ENCODE assay signal across 1 cellular context in the genomic region with DNA sequence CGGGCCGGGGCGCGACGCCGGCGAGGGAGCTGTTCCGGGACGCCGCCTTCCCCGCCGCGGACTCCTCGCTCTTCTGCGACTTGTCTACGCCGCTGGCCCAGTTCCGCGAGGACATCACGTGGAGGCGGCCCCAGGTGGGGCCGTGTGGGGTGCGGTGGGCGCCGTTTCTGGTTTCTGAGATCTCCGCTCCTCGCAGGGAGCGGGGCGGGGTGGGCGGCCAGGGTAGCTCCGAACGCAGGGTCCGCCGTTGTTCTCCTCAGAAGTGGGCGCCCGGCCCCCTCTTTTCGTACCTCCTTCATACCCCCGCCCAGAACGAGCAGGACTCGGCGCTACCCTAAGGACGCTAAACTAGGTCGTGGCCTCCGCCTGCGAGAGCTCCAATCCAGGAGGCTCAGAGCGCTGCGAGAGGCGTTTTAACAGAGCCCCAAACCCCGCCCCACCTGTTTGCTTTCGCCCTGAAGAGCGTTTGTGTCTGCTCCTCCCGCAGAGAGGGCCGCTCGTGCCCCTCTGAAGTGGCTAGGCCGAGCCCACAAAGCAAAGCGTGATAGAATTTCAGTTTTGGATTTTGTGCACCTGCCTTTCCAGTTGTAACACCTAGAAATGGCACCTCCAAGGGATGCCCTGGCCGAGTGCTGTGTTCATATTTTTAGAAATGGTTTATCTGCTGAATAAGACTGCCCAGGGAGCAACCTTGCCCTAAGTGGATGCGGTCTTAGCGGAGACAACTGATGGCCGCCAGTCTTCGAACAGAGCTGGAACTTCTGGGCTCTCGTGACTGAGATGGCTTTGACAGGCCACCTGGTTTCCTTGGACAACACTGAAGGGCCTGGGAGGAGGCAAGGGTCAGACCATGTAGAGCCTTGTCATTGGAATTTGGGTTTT.
A peak's percentile ranks its signal among the peaks of the same experiment; 100 is the strongest.
TF ChIP-seq lines count a peak whose summit lies in the region.

No MANE protein-coding gene starts in this region.

TF ChIP-seq in HepG2, 621 proteins besides CTCF, POLR2A, EP300 and RAD21 (continued from another document and continues in another):
- TF ChIP-seq, protein P1, sequence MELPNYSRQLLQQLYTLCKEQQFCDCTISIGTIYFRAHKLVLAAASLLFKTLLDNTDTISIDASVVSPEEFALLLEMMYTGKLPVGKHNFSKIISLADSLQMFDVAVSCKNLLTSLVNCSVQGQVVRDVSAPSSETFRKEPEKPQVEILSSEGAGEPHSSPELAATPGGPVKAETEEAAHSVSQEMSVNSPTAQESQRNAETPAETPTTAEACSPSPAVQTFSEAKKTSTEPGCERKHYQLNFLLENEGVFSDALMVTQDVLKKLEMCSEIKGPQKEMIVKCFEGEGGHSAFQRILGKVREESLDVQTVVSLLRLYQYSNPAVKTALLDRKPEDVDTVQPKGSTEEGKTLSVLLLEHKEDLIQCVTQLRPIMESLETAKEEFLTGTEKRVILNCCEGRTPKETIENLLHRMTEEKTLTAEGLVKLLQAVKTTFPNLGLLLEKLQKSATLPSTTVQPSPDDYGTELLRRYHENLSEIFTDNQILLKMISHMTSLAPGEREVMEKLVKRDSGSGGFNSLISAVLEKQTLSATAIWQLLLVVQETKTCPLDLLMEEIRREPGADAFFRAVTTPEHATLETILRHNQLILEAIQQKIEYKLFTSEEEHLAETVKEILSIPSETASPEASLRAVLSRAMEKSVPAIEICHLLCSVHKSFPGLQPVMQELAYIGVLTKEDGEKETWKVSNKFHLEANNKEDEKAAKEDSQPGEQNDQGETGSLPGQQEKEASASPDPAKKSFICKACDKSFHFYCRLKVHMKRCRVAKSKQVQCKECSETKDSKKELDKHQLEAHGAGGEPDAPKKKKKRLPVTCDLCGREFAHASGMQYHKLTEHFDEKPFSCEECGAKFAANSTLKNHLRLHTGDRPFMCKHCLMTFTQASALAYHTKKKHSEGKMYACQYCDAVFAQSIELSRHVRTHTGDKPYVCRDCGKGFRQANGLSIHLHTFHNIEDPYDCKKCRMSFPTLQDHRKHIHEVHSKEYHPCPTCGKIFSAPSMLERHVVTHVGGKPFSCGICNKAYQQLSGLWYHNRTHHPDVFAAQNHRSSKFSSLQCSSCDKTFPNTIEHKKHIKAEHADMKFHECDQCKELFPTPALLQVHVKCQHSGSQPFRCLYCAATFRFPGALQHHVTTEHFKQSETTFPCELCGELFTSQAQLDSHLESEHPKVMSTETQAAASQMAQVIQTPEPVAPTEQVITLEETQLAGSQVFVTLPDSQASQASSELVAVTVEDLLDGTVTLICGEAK (IDR thresholded peaks at IDR 0.05), result no peak
- TF ChIP-seq, protein P1 (CRISPR knock-in tag; IDR thresholded peaks at IDR 0.05), result peak; percentile 49
- TF ChIP-seq, protein P2, sequence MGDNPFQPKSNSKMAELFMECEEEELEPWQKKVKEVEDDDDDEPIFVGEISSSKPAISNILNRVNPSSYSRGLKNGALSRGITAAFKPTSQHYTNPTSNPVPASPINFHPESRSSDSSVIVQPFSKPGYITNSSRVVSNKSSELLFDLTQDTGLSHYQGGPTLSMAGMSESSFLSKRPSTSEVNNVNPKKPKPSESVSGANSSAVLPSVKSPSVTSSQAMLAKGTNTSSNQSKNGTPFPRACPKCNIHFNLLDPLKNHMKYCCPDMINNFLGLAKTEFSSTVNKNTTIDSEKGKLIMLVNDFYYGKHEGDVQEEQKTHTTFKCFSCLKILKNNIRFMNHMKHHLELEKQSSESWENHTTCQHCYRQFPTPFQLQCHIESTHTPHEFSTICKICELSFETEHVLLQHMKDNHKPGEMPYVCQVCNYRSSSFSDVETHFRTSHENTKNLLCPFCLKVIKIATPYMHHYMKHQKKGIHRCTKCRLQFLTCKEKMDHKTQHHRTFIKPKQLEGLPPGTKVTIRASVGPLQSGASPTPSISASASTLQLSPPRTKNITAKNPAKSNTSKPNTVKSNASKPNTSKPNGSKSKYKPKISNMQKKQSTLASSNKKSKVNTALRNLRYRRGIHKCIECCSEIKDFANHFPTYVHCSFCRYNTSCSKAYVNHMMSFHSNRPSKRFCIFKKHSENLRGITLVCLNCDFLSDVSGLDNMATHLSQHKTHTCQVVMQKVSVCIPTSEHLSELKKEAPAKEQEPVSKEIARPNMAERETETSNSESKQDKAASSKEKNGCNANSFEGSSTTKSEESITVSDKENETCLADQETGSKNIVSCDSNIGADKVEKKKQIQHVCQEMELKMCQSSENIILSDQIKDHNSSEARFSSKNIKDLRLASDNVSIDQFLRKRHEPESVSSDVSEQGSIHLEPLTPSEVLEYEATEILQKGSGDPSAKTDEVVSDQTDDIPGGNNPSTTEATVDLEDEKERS (CRISPR knock-in tag; IDR thresholded peaks at IDR 0.05), result 0 out of 2 replicates have a peak, but pooled peaks have one; percentile 1
- TF ChIP-seq ZBTB3 (CRISPR knock-in tag; IDR thresholded peaks at IDR 0.05; ENCODE audit: borderline replicate concordance, low read depth) (0 out of 2 replicates have a peak, but pooled peaks have one; percentile 70), CBFB (CRISPR knock-in tag; IDR thresholded peaks at IDR 0.05) (peak; percentile 19; the same call in 1 of the 2 replicates), LCORL (IDR thresholded peaks at IDR 0.05) (no peak), LCORL (CRISPR knock-in tag; IDR thresholded peaks at IDR 0.05) (no peak; the same call in 1 of the 2 replicates), ZNF33B (CRISPR knock-in tag; IDR thresholded peaks at IDR 0.05) (no peak), ZNF556 (CRISPR knock-in tag; IDR thresholded peaks at IDR 0.05; ENCODE audit: borderline replicate concordance) (0 out of 2 replicates have a peak, but pooled peaks have one; percentile 5), ATF7 (IDR thresholded peaks at IDR 0.05) (no peak), ATF7 (CRISPR knock-in tag; IDR thresholded peaks at IDR 0.05) (peak; percentile 49; the same call in 1 of the 2 replicates), ZSCAN25 (CRISPR knock-in tag; IDR thresholded peaks at IDR 0.05) (no peak; the same call in 1 of the 2 replicates), EED (CRISPR knock-in tag; IDR thresholded peaks at IDR 0.05) (peak; percentile 25; the same call in 1 of the 2 replicates), ZNF383 (CRISPR knock-in tag; IDR thresholded peaks at IDR 0.05; ENCODE audit: borderline replicate concordance) (no peak), RXRA (CRISPR knock-in tag; IDR thresholded peaks at IDR 0.05) (peak; percentile 18; the same call in 1 of the 2 replicates), RBAK (CRISPR knock-in tag; IDR thresholded peaks at IDR 0.05) (0 out of 2 replicates have a peak, but pooled peaks have one; percentile 18), JUN (CRISPR knock-in tag; IDR thresholded peaks at IDR 0.05) (no peak), HNRNPLL (IDR thresholded peaks at IDR 0.05; ENCODE audit: low read depth, low read length, poor library complexity, severe bottlenecking) (peak; percentile 60), HES4 (CRISPR knock-in tag; IDR thresholded peaks at IDR 0.05; ENCODE audit: borderline replicate concordance) (peak; percentile 88), ZNF101 (CRISPR knock-in tag; IDR thresholded peaks at IDR 0.05; ENCODE audit: borderline replicate concordance, low read depth) (0 out of 2 replicates have a peak, but pooled peaks have one; percentile 7), ZNF460 (CRISPR knock-in tag; IDR thresholded peaks at IDR 0.05; ENCODE audit: borderline replicate concordance) (no peak), ZNF878 (CRISPR knock-in tag; IDR thresholded peaks at IDR 0.05) (peak; percentile 45; the same call in 1 of the 2 replicates), HOXD1 (CRISPR knock-in tag; IDR thresholded peaks at IDR 0.05) (0 out of 2 replicates have a peak, but pooled peaks have one; percentile 3)
- TF ChIP-seq, protein P3, sequence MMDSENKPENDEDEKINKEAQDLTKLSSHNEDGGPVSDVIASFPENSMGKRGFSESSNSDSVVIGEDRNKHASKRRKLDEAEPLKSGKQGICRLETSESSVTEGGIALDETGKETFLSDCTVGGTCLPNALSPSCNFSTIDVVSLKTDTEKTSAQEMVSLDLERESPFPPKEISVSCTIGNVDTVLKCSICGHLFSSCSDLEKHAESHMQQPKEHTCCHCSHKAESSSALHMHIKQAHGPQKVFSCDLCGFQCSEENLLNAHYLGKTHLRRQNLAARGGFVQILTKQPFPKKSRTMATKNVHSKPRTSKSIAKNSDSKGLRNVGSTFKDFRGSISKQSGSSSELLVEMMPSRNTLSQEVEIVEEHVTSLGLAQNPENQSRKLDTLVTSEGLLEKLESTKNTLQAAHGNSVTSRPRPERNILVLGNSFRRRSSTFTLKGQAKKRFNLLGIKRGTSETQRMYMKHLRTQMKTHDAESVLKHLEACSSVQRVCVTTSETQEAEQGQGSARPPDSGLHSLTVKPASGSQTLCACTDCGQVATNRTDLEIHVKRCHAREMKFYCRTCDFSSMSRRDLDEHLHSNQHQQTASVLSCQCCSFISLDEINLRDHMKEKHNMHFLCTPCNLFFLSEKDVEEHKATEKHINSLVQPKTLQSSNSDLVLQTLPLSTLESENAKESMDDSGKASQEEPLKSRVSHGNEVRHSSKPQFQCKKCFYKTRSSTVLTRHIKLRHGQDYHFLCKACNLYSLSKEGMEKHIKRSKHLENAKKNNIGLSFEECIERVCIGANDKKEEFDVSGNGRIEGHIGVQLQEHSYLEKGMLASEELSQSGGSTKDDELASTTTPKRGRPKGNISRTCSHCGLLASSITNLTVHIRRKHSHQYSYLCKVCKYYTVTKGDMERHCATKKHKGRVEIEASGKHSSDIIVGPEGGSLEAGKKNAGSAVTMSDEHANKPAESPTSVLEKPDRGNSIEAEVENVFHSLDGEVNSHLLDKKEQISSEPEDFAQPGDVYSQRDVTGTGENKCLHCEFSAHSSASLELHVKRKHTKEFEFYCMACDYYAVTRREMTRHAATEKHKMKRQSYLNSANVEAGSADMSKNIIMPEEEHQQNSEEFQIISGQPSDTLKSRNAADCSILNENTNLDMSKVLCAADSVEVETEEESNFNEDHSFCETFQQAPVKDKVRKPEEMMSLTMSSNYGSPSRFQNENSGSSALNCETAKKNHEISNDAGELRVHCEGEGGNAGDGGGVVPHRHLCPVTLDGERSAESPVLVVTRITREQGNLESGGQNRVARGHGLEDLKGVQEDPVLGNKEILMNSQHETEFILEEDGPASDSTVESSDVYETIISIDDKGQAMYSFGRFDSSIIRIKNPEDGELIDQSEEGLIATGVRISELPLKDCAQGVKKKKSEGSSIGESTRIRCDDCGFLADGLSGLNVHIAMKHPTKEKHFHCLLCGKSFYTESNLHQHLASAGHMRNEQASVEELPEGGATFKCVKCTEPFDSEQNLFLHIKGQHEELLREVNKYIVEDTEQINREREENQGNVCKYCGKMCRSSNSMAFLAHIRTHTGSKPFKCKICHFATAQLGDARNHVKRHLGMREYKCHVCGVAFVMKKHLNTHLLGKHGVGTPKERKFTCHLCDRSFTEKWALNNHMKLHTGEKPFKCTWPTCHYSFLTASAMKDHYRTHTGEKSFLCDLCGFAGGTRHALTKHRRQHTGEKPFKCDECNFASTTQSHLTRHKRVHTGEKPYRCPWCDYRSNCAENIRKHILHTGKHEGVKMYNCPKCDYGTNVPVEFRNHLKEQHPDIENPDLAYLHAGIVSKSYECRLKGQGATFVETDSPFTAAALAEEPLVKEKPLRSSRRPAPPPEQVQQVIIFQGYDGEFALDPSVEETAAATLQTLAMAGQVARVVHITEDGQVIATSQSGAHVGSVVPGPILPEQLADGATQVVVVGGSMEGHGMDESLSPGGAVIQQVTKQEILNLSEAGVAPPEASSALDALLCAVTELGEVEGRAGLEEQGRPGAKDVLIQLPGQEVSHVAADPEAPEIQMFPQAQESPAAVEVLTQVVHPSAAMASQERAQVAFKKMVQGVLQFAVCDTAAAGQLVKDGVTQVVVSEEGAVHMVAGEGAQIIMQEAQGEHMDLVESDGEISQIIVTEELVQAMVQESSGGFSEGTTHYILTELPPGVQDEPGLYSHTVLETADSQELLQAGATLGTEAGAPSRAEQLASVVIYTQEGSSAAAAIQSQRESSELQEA (CRISPR knock-in tag; IDR thresholded peaks at IDR 0.05; ENCODE audit: not compliant biosample characterization), result peak; percentile 60
- TF ChIP-seq, protein P4, sequence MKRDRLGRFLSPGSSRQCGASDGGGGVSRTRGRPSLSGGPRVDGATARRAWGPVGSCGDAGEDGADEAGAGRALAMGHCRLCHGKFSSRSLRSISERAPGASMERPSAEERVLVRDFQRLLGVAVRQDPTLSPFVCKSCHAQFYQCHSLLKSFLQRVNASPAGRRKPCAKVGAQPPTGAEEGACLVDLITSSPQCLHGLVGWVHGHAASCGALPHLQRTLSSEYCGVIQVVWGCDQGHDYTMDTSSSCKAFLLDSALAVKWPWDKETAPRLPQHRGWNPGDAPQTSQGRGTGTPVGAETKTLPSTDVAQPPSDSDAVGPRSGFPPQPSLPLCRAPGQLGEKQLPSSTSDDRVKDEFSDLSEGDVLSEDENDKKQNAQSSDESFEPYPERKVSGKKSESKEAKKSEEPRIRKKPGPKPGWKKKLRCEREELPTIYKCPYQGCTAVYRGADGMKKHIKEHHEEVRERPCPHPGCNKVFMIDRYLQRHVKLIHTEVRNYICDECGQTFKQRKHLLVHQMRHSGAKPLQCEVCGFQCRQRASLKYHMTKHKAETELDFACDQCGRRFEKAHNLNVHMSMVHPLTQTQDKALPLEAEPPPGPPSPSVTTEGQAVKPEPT (CRISPR knock-in tag; IDR thresholded peaks at IDR 0.05; ENCODE audit: low read depth), result peak; percentile 24; the same call in 1 of the 2 replicates
- TF ChIP-seq, protein P5, sequence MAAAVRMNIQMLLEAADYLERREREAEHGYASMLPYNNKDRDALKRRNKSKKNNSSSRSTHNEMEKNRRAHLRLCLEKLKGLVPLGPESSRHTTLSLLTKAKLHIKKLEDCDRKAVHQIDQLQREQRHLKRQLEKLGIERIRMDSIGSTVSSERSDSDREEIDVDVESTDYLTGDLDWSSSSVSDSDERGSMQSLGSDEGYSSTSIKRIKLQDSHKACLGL (CRISPR knock-in tag; IDR thresholded peaks at IDR 0.05), result no peak
- TF ChIP-seq, protein P6, sequence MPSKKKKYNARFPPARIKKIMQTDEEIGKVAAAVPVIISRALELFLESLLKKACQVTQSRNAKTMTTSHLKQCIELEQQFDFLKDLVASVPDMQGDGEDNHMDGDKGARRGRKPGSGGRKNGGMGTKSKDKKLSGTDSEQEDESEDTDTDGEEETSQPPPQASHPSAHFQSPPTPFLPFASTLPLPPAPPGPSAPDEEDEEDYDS (CRISPR knock-in tag; IDR thresholded peaks at IDR 0.05), result peak; percentile 80
